In the genomic region with DNA sequence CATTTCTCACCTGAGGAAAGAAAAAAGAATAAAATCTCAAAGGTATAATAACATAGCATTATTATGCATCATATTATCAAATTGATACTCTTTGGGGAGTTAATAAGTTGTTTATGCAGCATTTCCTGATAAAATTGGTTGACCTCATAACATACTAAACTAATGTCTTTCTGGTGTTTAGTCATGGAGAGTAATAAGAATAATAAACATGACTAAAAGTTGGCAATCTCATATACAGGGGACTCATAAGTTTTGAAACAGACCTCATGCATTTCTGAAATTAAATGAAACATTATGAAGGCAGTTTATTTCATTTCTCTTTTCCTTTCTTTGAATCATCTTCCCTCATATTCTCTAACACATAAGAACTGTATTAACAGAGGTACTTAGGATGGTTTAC, we compare ENCODE assay signal across 19 cellular contexts.
"Had no signal": no experiment of that assay in that cellular context is flagged by ENCODE, and none has a peak within 500 bp of the region (broad histone marks: within the 10 kb centered on the region; RNA-seq: fewer than 3 reads in every experiment).

No MANE protein-coding gene starts in this region.

- H3K27ac ChIP-seq: coronary artery, foreskin keratinocyte, left lung, ovary, thoracic aorta had no signal

- H3K27me3 ChIP-seq: foreskin keratinocyte, ovary had no signal

- H3K4me3 ChIP-seq: coronary artery, left lung, ovary, thoracic aorta had no signal

- H3K4me1 ChIP-seq: foreskin keratinocyte had no signal

- ATAC-seq: activated CD8-positive, alpha-beta T cell treated with anti-CD3 and anti-CD28 coated beads for 36 hours; activated naive CD8-positive, alpha-beta T cell treated with anti-CD3 and anti-CD28 coated beads, Interleukin-2, amount 50 U/mL, for 24 hours; foreskin keratinocyte; left lung had no signal

- H3K9me3 Mint-ChIP-seq: activated CD8-positive, alpha-beta T cell treated with anti-CD3 and anti-CD28 coated beads for 36 hours; activated naive CD8-positive, alpha-beta T cell treated with anti-CD3 and anti-CD28 coated beads, Interleukin-2, amount 50 U/mL, for 24 hours; neural crest cell; stimulated activated naive CD8-positive, alpha-beta T cell treated with anti-CD3 and anti-CD28 coated beads, Interleukin-15, Interleukin-2, amounts not matched to agents 100 ng/mL and 50 ng/mL, for 24 hours had no signal

- H3K36me3 ChIP-seq: left lung, ovary, thoracic aorta had no signal

- H3K27ac Mint-ChIP-seq: activated CD8-positive, alpha-beta T cell treated with anti-CD3 and anti-CD28 coated beads for 36 hours; activated naive CD8-positive, alpha-beta T cell treated with anti-CD3 and anti-CD28 coated beads, Interleukin-2, amount 50 U/mL, for 24 hours; stimulated activated naive CD8-positive, alpha-beta T cell treated with anti-CD3 and anti-CD28 coated beads, Interleukin-15, Interleukin-2, amounts not matched to agents 100 ng/mL and 50 ng/mL, for 24 hours had no signal

- H3K9me3 ChIP-seq: left lung, ovary, thoracic aorta had no signal

- H3K4me3 Mint-ChIP-seq: activated CD8-positive, alpha-beta T cell treated with anti-CD3 and anti-CD28 coated beads for 36 hours; activated naive CD8-positive, alpha-beta T cell treated with anti-CD3 and anti-CD28 coated beads, Interleukin-2, amount 50 U/mL, for 24 hours; neural crest cell; stimulated activated naive CD8-positive, alpha-beta T cell treated with anti-CD3 and anti-CD28 coated beads, Interleukin-15, Interleukin-2, amounts not matched to agents 100 ng/mL and 50 ng/mL, for 24 hours had no signal

- DNase-seq: activated CD4-positive, alpha-beta T cell treated with anti-CD3 and anti-CD28 coated beads for 4 hours; activated CD8-positive, alpha-beta memory T cell treated with anti-CD3 and anti-CD28 coated beads, Interleukin-2, amount 50 U/mL, for 48 hours; activated CD8-positive, alpha-beta T cell treated with anti-CD3 and anti-CD28 coated beads for 36 hours; activated naive CD4-positive, alpha-beta T cell; activated naive CD8-positive, alpha-beta T cell treated with anti-CD3 and anti-CD28 coated beads, Interleukin-2, amount 50 U/mL, for 24 hours; central memory CD4-positive, alpha-beta T cell; effector CD8-positive, alpha-beta T cell; foreskin keratinocyte; left lung; mesenchymal stem cell; ovary; stimulated activated CD4-positive, alpha-beta T cell treated with anti-CD3 and anti-CD28 coated beads, Interleukin-4, amount 100 ng/mL, for 1 hour; stimulated activated CD8-positive, alpha-beta memory T cell treated with anti-CD3 and anti-CD28 coated beads, Interleukin-4, amount 100 ng/mL, for 48 hours; T-helper 9 cell had no signal

- FAIRE-seq: islet of Langerhans had no signal
